Comparison of ENCODE assay signal across 1 cellular context in the genomic region with DNA sequence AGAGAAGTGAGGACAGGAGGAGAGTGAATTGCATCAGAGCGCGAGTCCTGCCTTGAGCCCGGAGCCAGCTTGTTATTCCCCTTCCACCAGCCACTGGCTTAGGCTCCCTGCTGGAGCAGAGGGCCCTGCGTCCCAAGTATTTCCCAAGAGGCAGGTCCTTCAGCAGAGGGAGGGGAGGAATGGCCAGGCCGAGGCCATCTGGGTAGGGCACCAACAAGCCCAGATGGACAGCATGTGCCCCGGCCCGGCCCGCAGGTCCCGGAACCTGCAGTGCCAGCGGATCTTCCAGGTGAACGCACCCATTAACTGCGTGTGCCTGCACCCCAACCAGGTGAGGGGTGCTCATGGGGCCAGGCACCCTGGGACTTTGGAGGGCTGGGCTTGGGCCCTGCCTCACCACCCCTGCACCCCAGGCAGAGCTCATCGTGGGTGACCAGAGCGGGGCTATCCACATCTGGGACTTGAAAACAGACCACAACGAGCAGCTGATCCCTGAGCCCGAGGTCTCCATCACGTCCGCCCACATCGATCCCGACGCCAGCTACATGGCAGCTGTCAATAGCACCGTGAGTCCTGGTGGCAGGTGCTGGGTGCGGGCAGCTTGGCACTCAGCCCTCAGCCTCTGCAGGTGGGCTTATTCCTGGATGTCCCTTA.
TF ChIP-seq lines count a peak whose summit lies in the region.

No MANE protein-coding gene starts in this region.

TF ChIP-seq in H1, 55 proteins besides CTCF, POLR2A, EP300 and RAD21:
- no peak for TF ChIP-seq SP1 (IDR thresholded peaks at IDR 0.05; ENCODE audit: low read depth, low read length)
- no peak for TF ChIP-seq BRCA1 (IDR thresholded peaks at IDR 0.05; ENCODE audit: low read depth, low read length)
- TF ChIP-seq GABPA (IDR thresholded peaks at IDR 0.05; ENCODE audit: borderline replicate concordance, insufficient read depth, low read length) = no peak
- no peak for TF ChIP-seq PHF8 (conservative IDR thresholded peaks at IDR 0.05; ENCODE audit: low read depth, low read length)
- no peak for TF ChIP-seq NANOG (IDR thresholded peaks at IDR 0.05; ENCODE audit: insufficient read depth, low read depth, low read length, poor library complexity, severe bottlenecking)
- no peak for TF ChIP-seq RNF2 (IDR thresholded peaks at IDR 0.05; ENCODE audit: borderline replicate concordance, low read depth, low read length, missing control alignments, poor library complexity, severe bottlenecking)
TF ChIP-seq in H1: peak in this region for 0.
